28 cellular contexts compared by ENCODE assay signal in the genomic region with DNA sequence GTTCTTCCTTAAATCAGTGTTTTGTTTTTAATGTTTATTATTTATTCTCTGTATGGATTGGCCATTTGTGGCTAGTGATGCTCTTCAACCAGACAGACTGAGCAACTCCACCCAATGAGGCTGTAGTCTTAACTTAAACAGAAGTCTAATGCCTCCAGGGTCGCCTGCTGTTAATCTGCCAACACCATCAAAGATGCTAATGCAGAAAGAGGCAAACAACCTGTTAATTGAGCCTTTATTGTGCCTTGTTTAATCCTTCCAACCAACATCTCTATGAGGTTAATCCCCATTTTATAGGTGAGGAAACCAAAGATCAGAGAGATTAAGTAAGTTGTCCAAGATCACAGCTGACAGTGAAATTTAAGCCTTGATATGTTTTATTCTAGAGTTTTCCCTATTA.
"Had no signal": no experiment of that assay in that cellular context is flagged by ENCODE, and none has a peak within 500 bp of the region (broad histone marks: within the 10 kb centered on the region; RNA-seq: fewer than 3 reads in every experiment).

No MANE protein-coding gene starts in this region.

- H3K36me3 ChIP-seq: colonic mucosa, esophagus muscularis mucosa, esophagus squamous epithelium, gastrocnemius medialis, gastroesophageal sphincter, heart left ventricle, heart right ventricle had no signal

- H3K4me3 ChIP-seq: colonic mucosa, coronary artery, dorsolateral prefrontal cortex, esophagus muscularis mucosa, esophagus squamous epithelium, gastrocnemius medialis, gastroesophageal sphincter, heart left ventricle, heart right ventricle, hepatocyte had no signal

- H3K27ac ChIP-seq: colonic mucosa, coronary artery, dorsolateral prefrontal cortex, epithelial cell of prostate, esophagus muscularis mucosa, esophagus squamous epithelium, foreskin keratinocyte, gastrocnemius medialis, gastroesophageal sphincter, heart left ventricle, heart right ventricle, hepatocyte had no signal

- H3K4me1 ChIP-seq: colonic mucosa, gastrocnemius medialis, gastroesophageal sphincter, heart right ventricle had no signal

- H3K4me2 ChIP-seq: hepatocyte had no signal

- H3K9me3 ChIP-seq: colonic mucosa, esophagus muscularis mucosa, esophagus squamous epithelium, gastrocnemius medialis, gastroesophageal sphincter, heart left ventricle, heart right ventricle had no signal

- DNase-seq: colonic mucosa; cortex of kidney; dermis blood vessel endothelial cell; dorsolateral prefrontal cortex; effector CD4-positive, alpha-beta T cell; effector CD8-positive, alpha-beta T cell; effector memory CD4-positive, alpha-beta T cell; effector memory CD8-positive, alpha-beta T cell; endodermal cell; erythroblast; esophagus squamous epithelium; foreskin fibroblast; foreskin keratinocyte; foreskin melanocyte; gastrocnemius medialis; glutamatergic neuron; head of caudate nucleus; heart left ventricle; heart right ventricle had no signal

- H3K79me2 ChIP-seq: hepatocyte had no signal

- FAIRE-seq: endometrium, endothelial cell of umbilical vein, frontal cortex had no signal

- ATAC-seq: effector memory CD8-positive, alpha-beta T cell; esophagus mucosa; foreskin keratinocyte; gastrocnemius medialis; gastroesophageal sphincter; heart left ventricle; heart right ventricle had no signal

- H2AFZ ChIP-seq: hepatocyte had no signal

- H3K27me3 ChIP-seq: colonic mucosa, hepatocyte had no signal
